ENCODE assay signal across 14 cellular contexts in the genomic region with DNA sequence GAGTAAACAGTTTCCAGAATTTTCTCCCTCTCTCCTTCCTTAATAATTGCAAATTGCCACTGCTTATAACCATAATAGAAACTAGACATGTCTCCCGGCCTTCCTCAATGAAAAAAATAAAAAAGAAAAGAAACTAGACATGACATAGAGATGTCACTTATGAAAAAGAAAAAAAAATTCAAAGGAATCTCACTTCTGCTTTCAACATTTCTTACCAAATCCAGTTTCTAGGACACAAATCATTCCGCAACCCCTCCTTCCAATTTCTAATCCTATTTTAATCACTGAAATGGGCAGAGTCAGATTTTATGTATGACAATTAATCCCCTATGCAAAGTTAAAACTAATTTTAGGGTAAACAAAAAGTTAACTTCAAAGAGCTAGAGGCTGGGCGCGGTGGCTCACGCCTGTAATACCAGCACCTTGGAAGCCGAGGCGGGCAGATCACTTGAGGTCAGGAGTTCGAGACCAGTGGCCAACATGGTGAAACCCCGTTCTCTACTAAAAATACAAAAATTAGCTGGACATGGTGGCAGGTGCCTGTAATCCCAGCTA. TPM values are rescaled to one million over a fixed set of nuclear protein-coding genes. Genes with fewer than 3 reads are reported as not detected.
DNase-seq lines count a peak whose midpoint lies in the region; ATAC-seq, FAIRE-seq and TF ChIP-seq lines count a peak whose summit lies in the region.
"Had no signal": no experiment of that assay in that cellular context is flagged by ENCODE, and none has a peak within 500 bp of the region (broad histone marks: within the 10 kb centered on the region; RNA-seq: fewer than 3 reads in every experiment).

No MANE protein-coding gene starts in this region.

- H3K36me3 ChIP-seq in astrocyte (ENCODE audit: insufficient read depth, low read length), result no peaks in the 10 kb centered on the region
- no peaks in the 10 kb centered on the region for H3K36me3 ChIP-seq in naive thymus-derived CD4-positive, alpha-beta T cell (ENCODE audit: control insufficient read depth in 2 of 3, insufficient read depth in 3 of 3, low read length in 3 of 3)
- H3K36me3 ChIP-seq: left lung, SJSA1 had no signal

- H2AFZ ChIP-seq in astrocyte (ENCODE audit: low read depth, low read length), result no peak overlapping the region

- H4K20me1 ChIP-seq in astrocyte (ENCODE audit: insufficient read depth, low read length), result no peaks in the 10 kb centered on the region

- H3K4me2 ChIP-seq in astrocyte (ENCODE audit: low read length), result peak overlapping the region; percentile 46

- no peaks in the 10 kb centered on the region for H3K9me3 ChIP-seq in astrocyte (ENCODE audit: insufficient read depth, low read depth, low read length)
- H3K9me3 ChIP-seq in naive thymus-derived CD4-positive, alpha-beta T cell (ENCODE audit: control insufficient read depth in 2 of 3, low read length in 3 of 3), result no peaks in the 10 kb centered on the region
- H3K9me3 ChIP-seq: left lung, SJSA1 had no signal

- no peaks in the 10 kb centered on the region for H3K79me2 ChIP-seq in astrocyte (ENCODE audit: insufficient read depth, low read length)

- TF ChIP-seq CTCF in GM13976 (IDR thresholded peaks at IDR 0.05; ENCODE audit: borderline replicate concordance, control extremely low read depth, extremely low read depth, insufficient read depth, missing control alignments) (no peak), astrocyte (IDR thresholded peaks at IDR 0.05; ENCODE audit: insufficient read depth, low read depth, low read length) (no peak)

- H3K4me1 ChIP-seq in astrocyte (ENCODE audit: insufficient read depth, low read length), result peaks cover 5% of the 10 kb centered on the region
- H3K4me1 ChIP-seq in naive thymus-derived CD4-positive, alpha-beta T cell (ENCODE audit: control insufficient read depth in 2 of 2, insufficient read depth in 2 of 2, low read length in 2 of 2), result no peaks in the 10 kb centered on the region
- H3K4me1 ChIP-seq: left lung had no signal

- no peaks in the 10 kb centered on the region for H3K27me3 Mint-ChIP-seq in astrocyte (ENCODE audit: low read depth, unreplicated experiment)
- no peaks in the 10 kb centered on the region for H3K27me3 Mint-ChIP-seq in T-helper 2 cell treated with Interferon-gamma antibody and Interleukin-4, amounts not matched to agents 5 μg/mL and 100 μg/mL, for 36 hours (ENCODE audit: low read depth)
- H3K27me3 Mint-ChIP-seq in naive thymus-derived CD4-positive, alpha-beta T cell, result peaks cover 0 to 4% (median 0%) of the 10 kb centered on the region in 5 donors

- H3K27ac ChIP-seq in astrocyte (ENCODE audit: low read depth, low read length), result no peak overlapping the region
- H3K27ac ChIP-seq in naive thymus-derived CD4-positive, alpha-beta T cell (ENCODE audit: low read depth, low read length), result no peak overlapping the region
- H3K27ac ChIP-seq: C4-2B, left lung, SJSA1 had no signal

- ATAC-seq in GM19468 (IDR thresholded peaks at IDR 0.05; ENCODE audit: extremely low read depth, unreplicated experiment) (peak; percentile 36), HG03095 (IDR thresholded peaks at IDR 0.05; ENCODE audit: unreplicated experiment) (peak; percentile 72)
- ATAC-seq in naive thymus-derived CD4-positive, alpha-beta T cell, result no peak

- CTCF ChIA-PET in naive thymus-derived CD4-positive, alpha-beta T cell (lab: Charles Lee), result no interaction called here

- in situ Hi-C loops in GM13976 (cut with MboI; ENCODE audit: low sequenced_read_pairs, unreplicated experiment), result no loop called here

- peak overlapping the region; percentile 14 for H3K9ac ChIP-seq in astrocyte (ENCODE audit: low read length)

- POLR2A ChIA-PET in naive thymus-derived CD4-positive, alpha-beta T cell (lab: Charles Lee), result interaction anchor here (1.1 kb wide), 1 partner anchor 19 kb away, joined by 3 read pairs; no protein-coding TSS in a partner anchor

- intact Hi-C loops in naive thymus-derived CD4-positive, alpha-beta T cell (cut with micrococcal nuclease), result no loop called here

- no peak overlapping the region for H3K4me3 ChIP-seq in astrocyte (ENCODE audit: insufficient read depth, low read depth, low read length)
- H3K4me3 ChIP-seq in naive thymus-derived CD4-positive, alpha-beta T cell (ENCODE audit: low read length), result no peak overlapping the region
- H3K4me3 ChIP-seq: left lung, SJSA1 had no signal

- DNase-seq in GM13976 (ENCODE audit: low spot score), result peak; percentile 71
- DNase-seq in astrocyte (ENCODE audit: low read depth), result no peak
- DNase-seq in cerebellum (ENCODE audit: low spot score), result no peak
- DNase-seq in T-helper 2 cell treated with Interferon-gamma antibody and Interleukin-4, amounts not matched to agents 5 μg/mL and 100 μg/mL, for 36 hours (ENCODE audit: low spot score), result no peak
- no peak for DNase-seq in NCI-H187 (lab: John Stamatoyannopoulos, UW)
- DNase-seq in naive thymus-derived CD4-positive, alpha-beta T cell, result no peak
- DNase-seq: activated CD8-positive, alpha-beta memory T cell treated with anti-CD3 and anti-CD28 coated beads, Interleukin-2, amount 50 U/mL, for 4 hours; left lung; NCI-H2107 had no signal

- H3K36me3 Mint-ChIP-seq in astrocyte (ENCODE audit: low read depth, unreplicated experiment), result no peaks in the 10 kb centered on the region
- H3K36me3 Mint-ChIP-seq in T-helper 2 cell treated with Interferon-gamma antibody and Interleukin-4, amounts not matched to agents 5 μg/mL and 100 μg/mL, for 36 hours (ENCODE audit: low read depth), result no peaks in the 10 kb centered on the region
- H3K36me3 Mint-ChIP-seq in naive thymus-derived CD4-positive, alpha-beta T cell, result no peaks in the 10 kb centered on the region

- H3K27ac Mint-ChIP-seq in astrocyte (ENCODE audit: unreplicated experiment), result peak overlapping the region; percentile 60
- no peak overlapping the region for H3K27ac Mint-ChIP-seq in T-helper 2 cell treated with Interferon-gamma antibody and Interleukin-4, amounts not matched to agents 5 μg/mL and 100 μg/mL, for 36 hours
- peak overlapping the region in 1 of 9 donors; percentile 23 for H3K27ac Mint-ChIP-seq in naive thymus-derived CD4-positive, alpha-beta T cell

- H3K4me1 Mint-ChIP-seq in astrocyte (ENCODE audit: low read depth, unreplicated experiment), result peaks cover 24% of the 10 kb centered on the region
- H3K4me1 Mint-ChIP-seq in T-helper 2 cell treated with Interferon-gamma antibody and Interleukin-4, amounts not matched to agents 5 μg/mL and 100 μg/mL, for 36 hours (ENCODE audit: low read depth), result peaks cover 3% of the 10 kb centered on the region
- H3K4me1 Mint-ChIP-seq in naive thymus-derived CD4-positive, alpha-beta T cell, result peaks cover 0 to 6% (median 0%) of the 10 kb centered on the region in 7 donors

- no peak for FAIRE-seq in astrocyte (lab: Jason Lieb, UNC)
- FAIRE-seq: HTR-8/SVneo had no signal

- no peaks in the 10 kb centered on the region for H3K27me3 ChIP-seq in astrocyte (ENCODE audit: insufficient read depth, low read length)
- H3K27me3 ChIP-seq in naive thymus-derived CD4-positive, alpha-beta T cell (ENCODE audit: control insufficient read depth in 2 of 2, insufficient read depth in 2 of 2, low read length in 2 of 2), result no peaks in the 10 kb centered on the region
- H3K27me3 ChIP-seq: left lung, SJSA1 had no signal

- H3K4me3 Mint-ChIP-seq in astrocyte (ENCODE audit: unreplicated experiment), result no peak overlapping the region
- H3K4me3 Mint-ChIP-seq in T-helper 2 cell treated with Interferon-gamma antibody and Interleukin-4, amounts not matched to agents 5 μg/mL and 100 μg/mL, for 36 hours, result no peak overlapping the region
- no peak overlapping the region for H3K4me3 Mint-ChIP-seq in naive thymus-derived CD4-positive, alpha-beta T cell

- H3K9me3 Mint-ChIP-seq in astrocyte (ENCODE audit: unreplicated experiment), result no peaks in the 10 kb centered on the region
- no peaks in the 10 kb centered on the region for H3K9me3 Mint-ChIP-seq in T-helper 2 cell treated with Interferon-gamma antibody and Interleukin-4, amounts not matched to agents 5 μg/mL and 100 μg/mL, for 36 hours
- H3K9me3 Mint-ChIP-seq in naive thymus-derived CD4-positive, alpha-beta T cell, result peaks cover 0 to 2% (median 0%) of the 10 kb centered on the region in 11 donors

RNA-seq across cellular contexts. Expression of gene EEF1A1, which starts 40.1 kb away (rescaled TPM):
- total RNA-seq in astrocyte (7,239 and 8,216 TPM in 2 replicates), cerebellum (9,230 TPM)
- over 10,000 TPM in 4 of 5 experiments, 1,000 to 10,000 TPM in 1; 8,219 to 15,585 (median 15,428) TPM for total RNA-seq in naive thymus-derived CD4-positive, alpha-beta T cell
- over 10,000 TPM; 14,298 to 15,495 TPM for polyA plus RNA-seq in naive thymus-derived CD4-positive, alpha-beta T cell
